Comparison of ENCODE assay signal across 10 cellular contexts in genomic region chr5:135890867-135891266, GRCh38. TPM values are rescaled to one million over a fixed set of nuclear protein-coding genes. Genes with fewer than 3 reads are reported as not detected.
DNase-seq lines count a peak whose midpoint lies in the region; ATAC-seq and TF ChIP-seq lines count a peak whose summit lies in the region.
"Had no signal": no experiment of that assay in that cellular context is flagged by ENCODE, and none has a peak within 500 bp of the region (broad histone marks: within the 10 kb centered on the region; RNA-seq: fewer than 3 reads in every experiment).

No MANE protein-coding gene starts in this region.

- no peak for TF ChIP-seq CTCF in colonic mucosa (IDR thresholded peaks at IDR 0.05)

- H3K9ac ChIP-seq in colonic mucosa (ENCODE audit: low read depth in 2 of 2, low read length in 2 of 2) = no peak overlapping the region

- H3K4me1 ChIP-seq in colonic mucosa = no peaks in the 10 kb centered on the region

- ATAC-seq in activated CD4-positive, CD25-positive, alpha-beta regulatory T cell treated with anti-CD3 and anti-CD28 coated beads, Interleukin-2, amount 50 U/mL, for 24 hours = peak; percentile 44 to 57
- ATAC-seq in GM21723 (IDR thresholded peaks at IDR 0.05; ENCODE audit: unreplicated experiment) = peak; percentile 60

- DNase-seq in activated CD4-positive, CD25-positive, alpha-beta regulatory T cell treated with anti-CD3 and anti-CD28 coated beads, Interleukin-2, amount 50 U/mL, for 72 hours = no peak
- DNase-seq in NCI-H69 (lab: John Stamatoyannopoulos, UW) (peak; percentile 35), colonic mucosa (no peak), HuH-7 (ENCODE audit: low spot score) (no peak)
- DNase-seq in stimulated activated CD4-positive, alpha-beta T cell treated with anti-CD3 and anti-CD28 coated beads, Interleukin-15, amount 100 ng/mL, for 48 hours (ENCODE audit: low read depth in 2 of 2) = peak; percentile 36
- DNase-seq in NK-92 treated with Interleukin-12 subunit alpha and Interleukin-12 subunit beta, amount 100 ng/mL, for 24 hours (lab: John Stamatoyannopoulos, UW) = no peak
- DNase-seq: ACHN, midbrain had no signal

- H3K27me3 ChIP-seq in colonic mucosa = no peaks in the 10 kb centered on the region

- intact Hi-C loops in colonic mucosa (cut with DNase I) = no loop called here

- H3K4me3 ChIP-seq in colonic mucosa = no peak overlapping the region

- H3K27ac ChIP-seq in colonic mucosa = no peak overlapping the region

- H3K9me3 ChIP-seq in colonic mucosa = no peaks in the 10 kb centered on the region

- no peaks in the 10 kb centered on the region for H3K36me3 ChIP-seq in colonic mucosa

RNA-seq across cellular contexts. Expression of gene IL9, which starts 4.8 kb away (rescaled TPM):
- total RNA-seq in colonic mucosa = not detected

RNA-seq across cellular contexts. Expression of gene SLC25A48, which starts 56.4 kb away (rescaled TPM):
- 1 to 10 TPM; 4.1 to 6.0 TPM for total RNA-seq in colonic mucosa

Comparison
In these comparisons a context has a peak if more than half of its experiments do, and no peak if none do; other contexts are left out.
1. DNase-seq: peak in NCI-H69 (single experiment) and stimulated activated CD4-positive, alpha-beta T cell treated with anti-CD3 and anti-CD28 coated beads, Interleukin-15, amount 100 ng/mL, for 48 hours (2 of 2); none in activated CD4-positive, CD25-positive, alpha-beta regulatory T cell treated with anti-CD3 and anti-CD28 coated beads, Interleukin-2, amount 50 U/mL, for 72 hours (single experiment), colonic mucosa (single experiment), HuH-7 (single experiment) and NK-92 treated with Interleukin-12 subunit alpha and Interleukin-12 subunit beta, amount 100 ng/mL, for 24 hours (single experiment).